23 cellular contexts compared by ENCODE assay signal in genomic region chr4:116688536-116688935, GRCh38.
"Had no signal": no experiment of that assay in that cellular context is flagged by ENCODE, and none has a peak within 500 bp of the region (broad histone marks: within the 10 kb centered on the region; RNA-seq: fewer than 3 reads in every experiment).

No MANE protein-coding gene starts in this region.

- H3K27ac ChIP-seq: epithelial cell of prostate, esophagus squamous epithelium, hepatocyte, neutrophil, prostate gland, sigmoid colon, upper lobe of left lung, vagina had no signal

- ATAC-seq: stimulated activated effector memory CD8-positive, alpha-beta T cell treated with anti-CD3 and anti-CD28 coated beads, Interleukin-12 subunit alpha, Interleukin-12 subunit beta, amount 100 ng/mL, for 72 hours had no signal

- H3K4me1 ChIP-seq: esophagus squamous epithelium, prostate gland, sigmoid colon, upper lobe of left lung, vagina had no signal

- H3K27me3 ChIP-seq: esophagus squamous epithelium, hepatocyte, neutrophil, sigmoid colon, upper lobe of left lung, vagina had no signal

- DNase-seq: activated CD4-positive, alpha-beta T cell treated with anti-CD3 and anti-CD28 coated beads for 4 hours; activated CD4-positive, alpha-beta T cell treated with anti-CD3 and anti-CD28 coated beads, Interleukin-2, amount 50 U/mL, for 4 hours; activated CD4-positive, CD25-positive, alpha-beta regulatory T cell; activated effector memory CD4-positive, alpha-beta T cell treated with Interleukin-2 at 50 U/mL for 16 hours; activated naive CD4-positive, alpha-beta T cell treated with Interleukin-2 at 50 U/mL for 16 hours; anterior cingulate cortex; dermis blood vessel endothelial cell; effector CD4-positive, alpha-beta T cell; esophagus squamous epithelium; glutamatergic neuron; naive B cell; nephron progenitor cell; sigmoid colon; small intestine; stimulated activated CD4-positive, alpha-beta T cell treated with anti-CD3 and anti-CD28 coated beads, Interleukin-4, amount 100 ng/mL, for 24 hours; T-helper 2 cell; upper lobe of left lung had no signal
